In genomic region chr1:19310720-19311502, GRCh38 we compare ENCODE assay signal across 8 cellular contexts. TPM values are rescaled to one million over a fixed set of nuclear protein-coding genes. Genes with fewer than 3 reads are reported as not detected.
DNase-seq lines count a peak whose midpoint lies in the region; ATAC-seq and TF ChIP-seq lines count a peak whose summit lies in the region.

No MANE protein-coding gene starts in this region.

- H2AFZ ChIP-seq in fibroblast of lung (ENCODE audit: low read length) = no peak overlapping the region
- H2AFZ ChIP-seq in parathyroid adenoma = peak overlapping the region; percentile 77

- no peaks in the 10 kb centered on the region for H3K27me3 ChIP-seq in fibroblast of lung (ENCODE audit: control insufficient read depth, insufficient read depth, low read length)
- H3K27me3 ChIP-seq in parathyroid adenoma (ENCODE audit: control insufficient read depth, insufficient read depth, low read length) = no peaks in the 10 kb centered on the region

- peaks cover 30% of the 10 kb centered on the region for H3K79me2 ChIP-seq in fibroblast of lung (ENCODE audit: control insufficient read depth, insufficient read depth, low read length)
- no peaks in the 10 kb centered on the region for H3K79me2 ChIP-seq in parathyroid adenoma

- peaks cover 5% of the 10 kb centered on the region for H3K36me3 ChIP-seq in fibroblast of lung (ENCODE audit: control insufficient read depth, insufficient read depth, low read length)
- no peaks in the 10 kb centered on the region for H3K36me3 ChIP-seq in parathyroid adenoma (ENCODE audit: control insufficient read depth, insufficient read depth, low read length)

- H3K4me3 ChIP-seq in fibroblast of lung (replicated peaks in 1 of 4; ENCODE audit: control extremely low read depth in 1 of 4, insufficient read depth in 1 of 4, low read depth in 3 of 4, low read length in 4 of 4) (peak overlapping the region; percentile 60 to 79 (median 70)), parathyroid adenoma (ENCODE audit: low read depth, low read length) (peak overlapping the region; percentile 69)

- peak; percentile 36 for DNase-seq in activated effector memory CD4-positive, alpha-beta T cell treated with anti-CD3 and anti-CD28 coated beads, Interleukin-2, amount 50 U/mL, for 16 hours
- DNase-seq in activated effector memory CD4-positive, alpha-beta T cell treated with Interleukin-2 at 50 U/mL for 16 hours = no peak
- DNase-seq in SK-N-DZ (ENCODE audit: low spot score) (peak; percentile 20), fibroblast of lung (ENCODE audit: low read depth in 2 of 2) (no peak)

- peaks cover 24% of the 10 kb centered on the region for H3K4me1 ChIP-seq in fibroblast of lung (ENCODE audit: control insufficient read depth, extremely low read depth, insufficient read depth, low read length)
- no peaks in the 10 kb centered on the region for H3K4me1 ChIP-seq in parathyroid adenoma

- no peak for TF ChIP-seq CTCF in fibroblast of lung (conservative IDR thresholded peaks at IDR 0.05 in 1 of 2, IDR thresholded peaks at IDR 0.05 in 1 of 2; ENCODE audit: low read depth in 1 of 2, low read length in 2 of 2)
- TF ChIP-seq CTCF in parathyroid adenoma (IDR thresholded peaks at IDR 0.05) = no peak

- H3K9ac ChIP-seq in fibroblast of lung (ENCODE audit: insufficient read depth, low read length) = peak overlapping the region; percentile 91
- H3K9ac ChIP-seq in parathyroid adenoma = no peak overlapping the region

- peak overlapping the region; percentile 61 for H3K27ac ChIP-seq in fibroblast of lung (ENCODE audit: insufficient read depth, low read length)
- no peak overlapping the region for H3K27ac ChIP-seq in parathyroid adenoma

- ATAC-seq in GM19467 (IDR thresholded peaks at IDR 0.05; ENCODE audit: unreplicated experiment) = no peak
- no peak for ATAC-seq in GM19397 (IDR thresholded peaks at IDR 0.05; ENCODE audit: unreplicated experiment)
- no peak for ATAC-seq in HG02852 (IDR thresholded peaks at IDR 0.05; ENCODE audit: unreplicated experiment)

- H3K4me2 ChIP-seq in fibroblast of lung (ENCODE audit: extremely low read depth, insufficient read depth, low read length) (peak overlapping the region; percentile 98), parathyroid adenoma (ENCODE audit: low read length) (peak overlapping the region; percentile 71)

- H4K20me1 ChIP-seq in fibroblast of lung (ENCODE audit: control insufficient read depth, extremely low read depth, insufficient read depth, low read length) = no peaks in the 10 kb centered on the region

- H3K9me3 ChIP-seq in fibroblast of lung (ENCODE audit: control insufficient read depth, insufficient read depth, low read depth, low read length) = no peaks in the 10 kb centered on the region
- no peaks in the 10 kb centered on the region for H3K9me3 ChIP-seq in parathyroid adenoma (ENCODE audit: control insufficient read depth, low read length)

RNA-seq across cellular contexts. Expression of gene AKR7A2, which starts 1.0 kb away (rescaled TPM):
- polyA plus RNA-seq in SK-N-DZ (2014; cell fraction: cytosol; rRNA removed) = 108 and 121 TPM in 2 replicates
- polyA plus RNA-seq in SK-N-DZ (2014; cell fraction: nucleus; rRNA removed) = 78.5 and 88.6 TPM in 2 replicates
- total RNA-seq in fibroblast of lung = 57.0 and 63.6 TPM in 2 replicates
- 31.3 and 38.0 TPM in 2 replicates for polyA plus RNA-seq in fibroblast of lung
- polyA plus RNA-seq in fibroblast of lung (2012) = 64.3 and 80.0 TPM in 2 replicates
- 59.7 and 64.1 TPM in 2 replicates for polyA minus RNA-seq in fibroblast of lung (ENCODE audit: low replicate concordance)

RNA-seq across cellular contexts. Expression of gene SLC66A1, which starts 1.2 kb away (rescaled TPM):
- polyA plus RNA-seq in SK-N-DZ (2014; cell fraction: cytosol; rRNA removed) = 19.6 and 24.8 TPM in 2 replicates
- polyA plus RNA-seq in SK-N-DZ (2014; cell fraction: nucleus; rRNA removed) = 14.5 and 15.5 TPM in 2 replicates
- total RNA-seq in fibroblast of lung = 18.3 and 18.7 TPM in 2 replicates
- 7.1 and 10.3 TPM in 2 replicates for polyA plus RNA-seq in fibroblast of lung
- polyA plus RNA-seq in fibroblast of lung (2012) = 11.3 and 15.2 TPM in 2 replicates
- 24.9 and 32.0 TPM in 2 replicates for polyA minus RNA-seq in fibroblast of lung (ENCODE audit: low replicate concordance)

RNA-seq across cellular contexts. Expression of gene AKR7A3, which starts 22.3 kb away (rescaled TPM):
- 0.32 and 0.59 TPM in 2 replicates for polyA plus RNA-seq in SK-N-DZ (2014; cell fraction: cytosol; rRNA removed)
- polyA plus RNA-seq in SK-N-DZ (2014; cell fraction: nucleus; rRNA removed) = 5.5 and 9.6 TPM in 2 replicates
- 0.33 and 0.51 TPM in 2 replicates for total RNA-seq in fibroblast of lung
- 0.11 and 0.12 TPM in 2 replicates for polyA plus RNA-seq in fibroblast of lung
- polyA plus RNA-seq in fibroblast of lung (2012) = 0.24 and 0.29 TPM in 2 replicates
- 0.86 TPM in 1 of 2 replicates, not detected in the other for polyA minus RNA-seq in fibroblast of lung (ENCODE audit: low replicate concordance)

RNA-seq across cellular contexts. Expression of gene MRTO4, which starts 59.3 kb away (rescaled TPM):
- 73.2 and 77.9 TPM in 2 replicates for polyA plus RNA-seq in SK-N-DZ (2014; cell fraction: cytosol; rRNA removed)
- polyA plus RNA-seq in SK-N-DZ (2014; cell fraction: nucleus; rRNA removed) = 28.2 and 37.4 TPM in 2 replicates
- 12.6 and 16.4 TPM in 2 replicates for total RNA-seq in fibroblast of lung
- polyA plus RNA-seq in fibroblast of lung = 28.6 and 53.3 TPM in 2 replicates
- polyA plus RNA-seq in fibroblast of lung (2012) = 26.2 and 44.1 TPM in 2 replicates
- 5.2 and 21.3 TPM in 2 replicates for polyA minus RNA-seq in fibroblast of lung (ENCODE audit: low replicate concordance)

RNA-seq across cellular contexts. Expression of gene EMC1, which starts 59.6 kb away (rescaled TPM):
- 22.8 and 48.2 TPM in 2 replicates for polyA plus RNA-seq in SK-N-DZ (2014; cell fraction: cytosol; rRNA removed)
- 50.8 and 77.6 TPM in 2 replicates for polyA plus RNA-seq in SK-N-DZ (2014; cell fraction: nucleus; rRNA removed)
- total RNA-seq in fibroblast of lung = 46.0 and 78.1 TPM in 2 replicates
- 33.3 and 53.3 TPM in 2 replicates for polyA plus RNA-seq in fibroblast of lung
- 44.4 and 55.2 TPM in 2 replicates for polyA plus RNA-seq in fibroblast of lung (2012)
- polyA minus RNA-seq in fibroblast of lung (ENCODE audit: low replicate concordance) = 114 and 226 TPM in 2 replicates

Comparison
In these comparisons a context has a peak if more than half of its experiments do, and no peak if none do; other contexts are left out.
1. DNase-seq: peak in activated effector memory CD4-positive, alpha-beta T cell treated with anti-CD3 and anti-CD28 coated beads, Interleukin-2, amount 50 U/mL, for 16 hours (single experiment) and SK-N-DZ (single experiment); none in activated effector memory CD4-positive, alpha-beta T cell treated with Interleukin-2 at 50 U/mL for 16 hours (single experiment) and fibroblast of lung (0 of 2).